17 cellular contexts compared by ENCODE assay signal in the genomic region with DNA sequence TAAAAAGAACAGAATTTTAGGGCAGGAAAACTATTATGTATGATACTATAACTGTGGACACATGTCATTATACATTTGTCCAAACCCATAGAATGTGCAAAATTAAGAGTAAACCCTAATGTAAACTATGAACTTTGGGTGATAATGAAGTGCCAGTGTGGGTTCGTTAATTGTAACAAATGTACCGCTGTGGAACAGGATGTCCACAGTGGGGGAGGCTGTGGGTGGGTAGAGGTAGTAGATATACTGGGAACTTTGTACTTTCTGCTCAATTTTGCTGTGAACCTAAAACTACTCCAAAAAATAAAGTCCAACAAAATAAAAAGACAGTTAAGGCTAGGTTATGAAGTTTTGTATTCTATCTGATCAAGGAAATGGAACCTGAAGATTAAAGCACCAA. TPM values are rescaled to one million over a fixed set of nuclear protein-coding genes. Genes with fewer than 3 reads are reported as not detected.
"Had no signal": no experiment of that assay in that cellular context is flagged by ENCODE, and none has a peak within 500 bp of the region (broad histone marks: within the 10 kb centered on the region; RNA-seq: fewer than 3 reads in every experiment).

No MANE protein-coding gene starts in this region.

- H3K4me1 ChIP-seq: gastrocnemius medialis, left ventricle myocardium inferior, sigmoid colon, SJCRH30, stomach, uterus had no signal

- H3K4me3 Mint-ChIP-seq: memory B cell had no signal

- H3K9me3 Mint-ChIP-seq: memory B cell had no signal

- H3K27ac Mint-ChIP-seq: memory B cell had no signal

- ATAC-seq: gastrocnemius medialis had no signal

- H3K4me3 ChIP-seq: coronary artery, gastrocnemius medialis, left ventricle myocardium inferior, sigmoid colon, SJCRH30, stomach, uterus had no signal

- DNase-seq: activated CD4-positive, alpha-beta T cell treated with anti-CD3 and anti-CD28 coated beads for 4 hours; effector CD4-positive, alpha-beta T cell; gastrocnemius medialis; left ventricle myocardium inferior; sigmoid colon; SJCRH30; stimulated activated CD4-positive, alpha-beta T cell treated with anti-CD3 and anti-CD28 coated beads, Interleukin-2, amount 100 ng/mL, for 48 hours; stomach; SW 1271; uterus had no signal

- H3K27ac ChIP-seq: coronary artery, gastrocnemius medialis, left ventricle myocardium inferior, sigmoid colon, SJCRH30, stomach, uterus, VCaP had no signal

- H3K36me3 ChIP-seq: gastrocnemius medialis, left ventricle myocardium inferior, sigmoid colon, SJCRH30, stomach, uterus had no signal

- H3K9me3 ChIP-seq: gastrocnemius medialis, left ventricle myocardium inferior, sigmoid colon, stomach, uterus had no signal

- H3K27me3 ChIP-seq: gastrocnemius medialis, sigmoid colon, SJCRH30, stomach, uterus had no signal

RNA-seq across cellular contexts. Expression of a gene that starts 24.8 kb away (rescaled TPM):
- total RNA-seq: fibroblast of lung, osteocyte had no signal
- polyA plus RNA-seq: neural cell had no signal

RNA-seq across cellular contexts. Expression of a gene that starts 28.3 kb away (rescaled TPM):
- total RNA-seq: cardiac septum, fibroblast of lung, gastrocnemius medialis, left ventricle myocardium inferior, osteocyte, sigmoid colon, SJCRH30, stomach had no signal
- polyA plus RNA-seq: neural cell had no signal
